In genomic region chr10:11611248-11612003, GRCh38 we compare ENCODE assay signal across 1 cellular context.
TF ChIP-seq lines count a peak whose summit lies in the region.

Gene USP6NL (minus strand): TSS chr10:11611650. CDS start chr10:11597634, 14,016 bp downstream.

TF ChIP-seq in HepG2, 621 proteins besides CTCF, POLR2A, EP300 and RAD21 (continued from another document and continues in another):
- TF ChIP-seq YEATS2 (CRISPR knock-in tag; IDR thresholded peaks at IDR 0.05; ENCODE audit: borderline replicate concordance) (no peak), JARID2 (CRISPR knock-in tag; IDR thresholded peaks at IDR 0.05; ENCODE audit: insufficient replicate concordance) (no peak), ZNF546 (CRISPR knock-in tag; conservative IDR thresholded peaks at IDR 0.05) (no peak), ATF2 (CRISPR knock-in tag; IDR thresholded peaks at IDR 0.05) (no peak), ELF3 (CRISPR knock-in tag; IDR thresholded peaks at IDR 0.05) (peak; percentile 95), EHMT2 (IDR thresholded peaks at IDR 0.05; ENCODE audit: borderline replicate concordance, low read depth, low read length) (no peak), KLF16 (CRISPR knock-in tag; IDR thresholded peaks at IDR 0.05) (no peak), ZFYVE20 (CRISPR knock-in tag; IDR thresholded peaks at IDR 0.05; ENCODE audit: borderline replicate concordance, low read depth) (no peak), ZNF337 (CRISPR knock-in tag; IDR thresholded peaks at IDR 0.05; ENCODE audit: borderline replicate concordance, low read depth) (no peak), SKIL (CRISPR knock-in tag; IDR thresholded peaks at IDR 0.05; ENCODE audit: borderline replicate concordance) (no peak), ZNF205 (CRISPR knock-in tag; IDR thresholded peaks at IDR 0.05) (no peak), ELK4 (CRISPR knock-in tag; IDR thresholded peaks at IDR 0.05; ENCODE audit: borderline replicate concordance) (no peak), PAWR (CRISPR knock-in tag; IDR thresholded peaks at IDR 0.05; ENCODE audit: borderline replicate concordance) (no peak), ZNF564 (CRISPR knock-in tag; IDR thresholded peaks at IDR 0.05) (no peak), HNRNPH1 (optimal IDR thresholded peaks at IDR 0.05; ENCODE audit: low read depth, low read length) (no peak), THAP7 (CRISPR knock-in tag; IDR thresholded peaks at IDR 0.05) (0 out of 2 replicates have a peak, but pooled peaks have one; percentile 39), ZNF780A (CRISPR knock-in tag; IDR thresholded peaks at IDR 0.05) (no peak), ARNT (IDR thresholded peaks at IDR 0.05) (no peak), ZNF724P (CRISPR knock-in tag; IDR thresholded peaks at IDR 0.05; ENCODE audit: borderline replicate concordance) (no peak), ZNF766 (CRISPR knock-in tag; IDR thresholded peaks at IDR 0.05; ENCODE audit: borderline replicate concordance) (peak; percentile 49; the same call in 1 of the 2 replicates), MYPOP (CRISPR knock-in tag; IDR thresholded peaks at IDR 0.05) (no peak), RFX3 (CRISPR knock-in tag; IDR thresholded peaks at IDR 0.05) (no peak), XBP1 (CRISPR knock-in tag; IDR thresholded peaks at IDR 0.05) (no peak), ZNF468 (CRISPR knock-in tag; IDR thresholded peaks at IDR 0.05) (no peak), ZNF891 (CRISPR knock-in tag; IDR thresholded peaks at IDR 0.05) (no peak), NFYB (CRISPR knock-in tag; IDR thresholded peaks at IDR 0.05) (no peak), ZNF292 (CRISPR knock-in tag; IDR thresholded peaks at IDR 0.05; ENCODE audit: borderline replicate concordance, low read depth) (no peak), ZNF883 (CRISPR knock-in tag; IDR thresholded peaks at IDR 0.05; ENCODE audit: not compliant biosample characterization) (no peak), ZNF10 (CRISPR knock-in tag; IDR thresholded peaks at IDR 0.05; ENCODE audit: borderline replicate concordance, low read depth) (no peak), HIVEP1 (CRISPR knock-in tag; IDR thresholded peaks at IDR 0.05) (no peak), ZNF30 (CRISPR knock-in tag; IDR thresholded peaks at IDR 0.05) (no peak), SOX5 (CRISPR knock-in tag; IDR thresholded peaks at IDR 0.05; ENCODE audit: borderline replicate concordance) (no peak), TFE3 (CRISPR knock-in tag; IDR thresholded peaks at IDR 0.05) (no peak), SP5 (CRISPR knock-in tag; IDR thresholded peaks at IDR 0.05; ENCODE audit: borderline replicate concordance, low read depth) (no peak), HNRNPL (IDR thresholded peaks at IDR 0.05; ENCODE audit: low read depth, low read length) (no peak), ZNF816 (CRISPR knock-in tag; IDR thresholded peaks at IDR 0.05; ENCODE audit: borderline replicate concordance) (peak; percentile 46; the same call in 1 of the 2 replicates), NCOR1 (IDR thresholded peaks at IDR 0.05; ENCODE audit: borderline replicate concordance, low read length) (no peak), SRSF9 (IDR thresholded peaks at IDR 0.05; ENCODE audit: borderline replicate concordance, insufficient read depth, low read depth, low read length, poor library complexity, severe bottlenecking) (no peak), ZNF772 (CRISPR knock-in tag; IDR thresholded peaks at IDR 0.05) (no peak), PHF21A (CRISPR knock-in tag; IDR thresholded peaks at IDR 0.05) (0 out of 2 replicates have a peak, but pooled peaks have one; percentile 18), MED1 (CRISPR knock-in tag; IDR thresholded peaks at IDR 0.05) (peak; percentile 50; the same call in 1 of the 2 replicates), ATF3 (CRISPR knock-in tag; IDR thresholded peaks at IDR 0.05) (no peak), ZNF609 (CRISPR knock-in tag; IDR thresholded peaks at IDR 0.05; ENCODE audit: borderline replicate concordance) (no peak), GATAD1 (CRISPR knock-in tag; IDR thresholded peaks at IDR 0.05) (no peak), ZNF512B (CRISPR knock-in tag; IDR thresholded peaks at IDR 0.05; ENCODE audit: borderline replicate concordance) (no peak), NKX3-1 (CRISPR knock-in tag; IDR thresholded peaks at IDR 0.05) (no peak), POLR2G (IDR thresholded peaks at IDR 0.05; ENCODE audit: low read depth, low read length) (peak; percentile 75), MIER3 (CRISPR knock-in tag; IDR thresholded peaks at IDR 0.05; ENCODE audit: borderline replicate concordance) (no peak), RFX1 (IDR thresholded peaks at IDR 0.05) (peak; percentile 68), HNF4A (CRISPR knock-in tag; IDR thresholded peaks at IDR 0.05) (no peak), AKAP8 (CRISPR knock-in tag; IDR thresholded peaks at IDR 0.05) (no peak), ARID2 (CRISPR knock-in tag; IDR thresholded peaks at IDR 0.05; ENCODE audit: borderline replicate concordance) (no peak), HNRNPK (IDR thresholded peaks at IDR 0.05; ENCODE audit: low read depth, low read length, poor library complexity, severe bottlenecking) (no peak)
